Comparison of ENCODE assay signal across 22 cellular contexts in the genomic region with DNA sequence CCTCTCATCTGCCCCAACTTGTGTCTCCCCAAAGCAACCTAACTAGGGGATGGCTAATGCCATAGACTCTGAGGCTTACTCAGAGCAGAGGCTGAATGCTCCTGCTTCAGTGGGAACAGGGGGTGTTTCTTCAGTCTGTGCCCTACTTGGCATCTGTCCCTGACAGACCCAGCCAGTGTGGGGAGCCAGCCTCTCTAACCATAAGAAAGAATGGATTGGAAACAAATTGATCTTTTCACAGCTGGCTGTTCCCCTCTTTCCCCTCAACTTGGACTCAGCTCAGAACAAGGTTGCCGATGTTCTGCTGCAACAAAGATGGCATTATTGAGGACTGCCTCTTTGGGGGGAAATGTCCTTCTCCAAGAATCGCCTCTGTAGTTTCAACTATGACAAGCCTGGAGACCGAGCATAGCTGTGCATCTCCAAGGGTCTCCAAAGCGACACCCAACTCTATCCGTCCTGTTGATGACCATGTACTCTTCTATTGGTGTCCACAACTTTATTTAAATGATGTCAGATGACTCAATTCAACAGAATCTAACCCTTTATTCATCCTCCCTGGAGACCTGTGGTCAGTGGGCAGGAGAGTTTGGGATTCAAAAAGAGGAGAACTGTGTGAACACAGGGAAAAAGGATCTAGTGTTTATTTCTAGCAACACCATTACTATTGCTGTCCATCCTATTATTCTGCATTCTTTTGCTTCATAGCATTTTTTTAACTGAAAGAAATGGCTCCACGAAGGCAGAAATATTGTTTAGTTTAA. TPM values are rescaled to one million over a fixed set of nuclear protein-coding genes. Genes with fewer than 3 reads are reported as not detected.
A peak's percentile ranks its signal among the peaks of the same experiment; 100 is the strongest.
DNase-seq lines count a peak whose midpoint lies in the region; ATAC-seq lines count a peak whose summit lies in the region.
"Had no signal": no experiment of that assay in that cellular context is flagged by ENCODE, and none has a peak within 500 bp of the region (broad histone marks: within the 10 kb centered on the region; RNA-seq: fewer than 3 reads in every experiment).

No MANE protein-coding gene starts in this region.

- peaks cover 3% of the 10 kb centered on the region; the same call in 1 of the 2 replicates for H3K9me2 ChIP-seq in GM23248 (ENCODE audit: insufficient read depth)

- no peak overlapping the region for H3K27ac ChIP-seq in GM23248
- H3K27ac ChIP-seq: gastrocnemius medialis, SJSA1, upper lobe of right lung had no signal

- H3F3A ChIP-seq in GM23248 (ENCODE audit: insufficient read depth) = peaks cover 30% of the 10 kb centered on the region

- in situ Hi-C loops in GM23248 (cut with MboI) = no loop called here

- no peak overlapping the region for H3K4me3 ChIP-seq in GM23248
- H3K4me3 ChIP-seq: gastrocnemius medialis, SJSA1, upper lobe of right lung had no signal

- no peaks in the 10 kb centered on the region for H3K36me3 ChIP-seq in GM23248 (ENCODE audit: low read depth)
- H3K36me3 ChIP-seq: gastrocnemius medialis, SJSA1, upper lobe of right lung had no signal

- H3K9me3 ChIP-seq in GM23248 (ENCODE audit: low read depth) = no peaks in the 10 kb centered on the region
- H3K9me3 ChIP-seq: gastrocnemius medialis, SJSA1, upper lobe of right lung had no signal

- 93 to 94% methylated on average over 6 of the region's 6 CpGs for WGBS in GM23248 (ENCODE audit: low coverage in 1 of 2, low lambda C conversion rate in 2 of 2, missing lambda C conversion rate in 2 of 2), 2 experiments

- ATAC-seq in HG03135 (IDR thresholded peaks at IDR 0.05; ENCODE audit: unreplicated experiment) = no peak
- no peak for ATAC-seq in HG03442 (IDR thresholded peaks at IDR 0.05; ENCODE audit: unreplicated experiment)
- ATAC-seq: gastrocnemius medialis, HCT116, left cardiac atrium, upper lobe of right lung had no signal

- no peak overlapping the region for H2AFZ ChIP-seq in GM23248

- peak; percentile 83 for DNase-seq in Ammon's horn (ENCODE audit: low spot score)
- DNase-seq in GM23248 = peak; percentile 58
- peak; percentile 15 for DNase-seq in fibroblast of gingiva (ENCODE audit: low read depth)
- DNase-seq in occipital lobe (lab: John Stamatoyannopoulos, UW) = peak; percentile 17
- DNase-seq in NCI-H526 treated with DMSO at 0.1 percent for 48 hours (lab: John Stamatoyannopoulos, UW) = no peak
- DNase-seq in middle frontal gyrus (ENCODE audit: extremely low spot score, low spot score) = no peak
- DNase-seq: activated B cell treated with CpG ODN at 0.5 μM for 24 hours; gastrocnemius medialis; Kasumi-1; left cardiac atrium; mesendoderm; NCI-H1092 treated with DMSO at 0.1 percent for 48 hours; NCI-H2029; NCI-H345; small intestine; stimulated activated naive CD4-positive, alpha-beta T cell treated with Interleukin-2 at 50 U/mL for 16 hours; upper lobe of right lung had no signal

- peaks cover 28% of the 10 kb centered on the region for H3K4me1 ChIP-seq in GM23248 (ENCODE audit: insufficient read depth)
- H3K4me1 ChIP-seq: gastrocnemius medialis had no signal

- H3K27me3 ChIP-seq in GM23248 (replicated peaks; ENCODE audit: insufficient read depth) = no peaks in the 10 kb centered on the region
- H3K27me3 ChIP-seq: SJSA1, upper lobe of right lung had no signal

- H3K9ac ChIP-seq in GM23248 = no peak overlapping the region

- H4K20me1 ChIP-seq in GM23248 (ENCODE audit: insufficient read depth) = no peaks in the 10 kb centered on the region

- H3K4me2 ChIP-seq in GM23248 (ENCODE audit: unreplicated experiment) = no peak overlapping the region

- H3K79me2 ChIP-seq in GM23248 (ENCODE audit: insufficient read depth) = no peaks in the 10 kb centered on the region

RNA-seq across cellular contexts. Expression of gene TNC, which starts 24.7 kb away (rescaled TPM):
- total RNA-seq in GM23248 (2014; rRNA removed; shearing (Covaris generic)) = 319 and 372 TPM in 2 replicates
- 165 and 168 TPM in 2 replicates for polyA plus RNA-seq in GM23248 (2016; fragmentation: Nextera tagmentation; extraction: Ambion mirVana)
- total RNA-seq in occipital lobe = 73.6 TPM
- total RNA-seq: activated B cell treated with CpG ODN at 0.5 μM for 24 hours; T-helper 2 cell treated with Interferon-gamma antibody and Interleukin-4, amounts not matched to agents 100 ng/mL and 5 ng/mL, for 36 hours had no signal

Comparison
In these comparisons a context has a peak if more than half of its experiments do, and no peak if none do; other contexts are left out.
1. DNase-seq: peak in Ammon's horn (single experiment), GM23248 (single experiment), fibroblast of gingiva (single experiment) and occipital lobe (single experiment); none in NCI-H526 treated with DMSO at 0.1 percent for 48 hours (single experiment) and middle frontal gyrus (single experiment).